In genomic region chr17:58174871-58175270, GRCh38 we compare ENCODE assay signal across 18 cellular contexts.
"Had no signal": no experiment of that assay in that cellular context is flagged by ENCODE, and none has a peak within 500 bp of the region (broad histone marks: within the 10 kb centered on the region; RNA-seq: fewer than 3 reads in every experiment).

No MANE protein-coding gene starts in this region.

- DNase-seq: dermis blood vessel endothelial cell; dorsolateral prefrontal cortex; effector CD4-positive, alpha-beta T cell; effector memory CD4-positive, alpha-beta T cell; foreskin keratinocyte; heart left ventricle; hippocampal formation; left cardiac atrium; left lung; left ventricle myocardium superior; lower lobe of right lung; mesenchymal stem cell; mucosa of descending colon; naive B cell had no signal

- H3K4me3 ChIP-seq: coronary artery, dorsolateral prefrontal cortex, esophagus muscularis mucosa, gastroesophageal sphincter, heart left ventricle, left lung, lower lobe of right lung, mucosa of descending colon had no signal

- H3K4me3 Mint-ChIP-seq: mesothelial cell of epicardium, naive B cell had no signal

- H3K27ac Mint-ChIP-seq: mesothelial cell of epicardium had no signal

- H3K27ac ChIP-seq: coronary artery, dorsolateral prefrontal cortex, esophagus muscularis mucosa, foreskin keratinocyte, gastroesophageal sphincter, heart left ventricle, left lung, lower lobe of right lung had no signal

- H3K36me3 Mint-ChIP-seq: mesothelial cell of epicardium, naive B cell had no signal

- H3K9me3 ChIP-seq: esophagus muscularis mucosa, gastroesophageal sphincter, heart left ventricle, left lung, lower lobe of right lung, mucosa of descending colon had no signal

- H3K4me1 Mint-ChIP-seq: mesothelial cell of epicardium, naive B cell had no signal

- H3K4me1 ChIP-seq: esophagus muscularis mucosa, foreskin keratinocyte, gastroesophageal sphincter, heart left ventricle, left lung, lower lobe of right lung had no signal

- H3K9me3 Mint-ChIP-seq: mesothelial cell of epicardium had no signal

- H3K36me3 ChIP-seq: esophagus muscularis mucosa, gastroesophageal sphincter, heart left ventricle, left lung, lower lobe of right lung had no signal
